7 cellular contexts compared by ENCODE assay signal in genomic region chr1:244864253-244865027, GRCh38. TPM values are rescaled to one million over a fixed set of nuclear protein-coding genes. Genes with fewer than 3 reads are reported as not detected.
DNase-seq lines count a peak whose midpoint lies in the region; ATAC-seq and TF ChIP-seq lines count a peak whose summit lies in the region.

HNRNPU (minus strand) TSS chr1:244864543; CDS start chr1:244864307, 236 bp downstream.

- DNase-seq in NCI-H2081 (lab: John Stamatoyannopoulos, UW) (peak; percentile 99), T1000 (lab: John Stamatoyannopoulos, UW) (peak; percentile 89), astrocyte of the hippocampus (ENCODE audit: low read depth, low spot score) (peak; percentile 100), hepatocyte (ENCODE audit: low spot score) (peak; percentile 100), retina (peak; percentile 98)

- peaks cover 33% of the 10 kb centered on the region for H4K20me1 ChIP-seq in hepatocyte (ENCODE audit: insufficient read depth, poor library complexity, severe bottlenecking)

- ATAC-seq in GM18508 (IDR thresholded peaks at IDR 0.05; ENCODE audit: insufficient read depth, unreplicated experiment) (peak; percentile 38), HG03025 (IDR thresholded peaks at IDR 0.05; ENCODE audit: low FRiP score, unreplicated experiment) (peak; percentile 59)

- peak; percentile 24 for TF ChIP-seq CTCF in hepatocyte (IDR thresholded peaks at IDR 0.05; ENCODE audit: poor library complexity)

- H2AFZ ChIP-seq in hepatocyte = peak within 1 kb of the TSS; percentile 82

- H3K79me2 ChIP-seq in hepatocyte = peaks cover 46% of the 10 kb centered on the region

- H3K36me3 ChIP-seq in hepatocyte (replicated peaks; ENCODE audit: insufficient read depth, low read depth) = peaks cover 4% of the 10 kb centered on the region

- 1% methylated on average over 54 of the region's 71 CpGs for WGBS in hepatocyte (ENCODE audit: low lambda C conversion rate, missing lambda C conversion rate)

- no peaks in the 10 kb centered on the region for H3K9me2 ChIP-seq in hepatocyte (replicated peaks; ENCODE audit: insufficient read depth)

- H3K4me1 ChIP-seq in hepatocyte (ENCODE audit: insufficient read depth) = peaks cover 40% of the 10 kb centered on the region

- peak within 1 kb of the TSS; percentile 100 for H3K27ac ChIP-seq in hepatocyte

- no peaks in the 10 kb centered on the region for H3K9me3 ChIP-seq in hepatocyte (ENCODE audit: low read depth)

- H3K27me3 ChIP-seq in hepatocyte = no peaks in the 10 kb centered on the region

- peak within 1 kb of the TSS; percentile 97 for H3K4me3 ChIP-seq in hepatocyte

- peak within 1 kb of the TSS; percentile 84 for H3K4me2 ChIP-seq in hepatocyte

RNA-seq across cellular contexts. Expression of gene HNRNPU, which starts in this region (rescaled TPM):
- 316 and 321 TPM in 2 replicates for total RNA-seq in hepatocyte
- polyA plus RNA-seq in hepatocyte = 293 and 298 TPM in 2 replicates

Comparison
In these comparisons a context has a peak if more than half of its experiments do, and no peak if none do; other contexts are left out.
1. Peak in every context shown above with its lines: DNase-seq, ATAC-seq, H3K4me3 ChIP-seq and H3K27ac ChIP-seq.